ENCODE assay signal across 9 cellular contexts in the genomic region with DNA sequence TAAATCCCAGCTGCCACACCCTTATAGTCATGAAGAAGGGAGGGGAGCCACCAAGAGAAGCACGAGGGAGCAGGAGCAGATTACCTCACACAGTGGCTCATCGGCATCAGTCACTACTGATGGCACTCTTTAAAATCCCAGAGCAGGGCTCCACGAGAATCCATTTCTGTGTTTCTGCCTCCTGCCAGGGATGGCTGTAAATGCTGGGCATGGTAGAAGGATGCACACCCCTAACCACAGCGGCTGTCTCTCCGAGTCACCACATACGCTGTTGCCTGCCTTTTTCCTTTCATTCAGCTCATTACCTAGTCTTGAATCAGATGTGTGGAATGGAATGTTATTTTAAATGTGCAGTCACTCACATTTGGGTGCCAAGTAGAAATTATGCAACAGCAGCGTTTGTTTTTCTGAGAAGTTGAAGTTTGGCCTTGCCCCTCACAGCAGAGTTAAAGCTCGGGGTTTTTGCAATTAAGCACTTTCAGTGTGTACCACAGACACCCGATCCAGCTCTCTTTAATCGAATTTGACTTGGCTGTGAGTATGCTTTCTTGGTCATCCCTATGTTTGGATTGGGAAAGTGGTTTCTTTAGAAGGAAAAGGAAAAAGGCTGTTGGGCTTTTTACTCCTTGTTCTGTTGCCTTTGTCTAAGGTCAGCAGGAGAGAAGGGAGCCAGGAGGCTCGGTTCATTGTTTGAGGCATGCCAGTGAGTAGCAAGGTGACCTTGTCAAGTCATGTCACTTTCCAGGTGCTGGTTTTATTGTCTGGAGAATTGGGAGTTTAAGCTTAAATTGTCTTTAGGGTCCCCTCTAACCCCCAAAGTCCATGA.
DNase-seq lines count a peak whose midpoint lies in the region; ATAC-seq and TF ChIP-seq lines count a peak whose summit lies in the region.
"Had no signal": no experiment of that assay in that cellular context is flagged by ENCODE, and none has a peak within 500 bp of the region (broad histone marks: within the 10 kb centered on the region; RNA-seq: fewer than 3 reads in every experiment).

No MANE protein-coding gene starts in this region.

- H3K9ac ChIP-seq in HUES64 (ENCODE audit: low read depth, low read length): peak overlapping the region; percentile 25; the same call in 1 of the 2 replicates

- TF ChIP-seq CTCF in left lung (IDR thresholded peaks at IDR 0.05): no peak

- intact Hi-C loops in left lung (cut with DNase I) (no loop called here), posterior cingulate gyrus (cut with DNase I) (no loop called here)

- H3K36me3 ChIP-seq in HUES64 (ENCODE audit: insufficient read depth, low read length): peaks cover 10% of the 10 kb centered on the region
- H3K36me3 ChIP-seq in left lung: no peaks in the 10 kb centered on the region
- H3K36me3 ChIP-seq in thymus (ENCODE audit: control insufficient read depth, insufficient read depth): no peaks in the 10 kb centered on the region
- H3K36me3 ChIP-seq: neutrophil had no signal

- DNase-seq in dermis blood vessel endothelial cell: peak; percentile 12
- no peak for DNase-seq in left lung
- no peak for DNase-seq in activated CD4-positive, alpha-beta T cell treated with anti-CD3 and anti-CD28 coated beads, Interleukin-2, amount 50 U/mL, for 1 hour
- DNase-seq in posterior cingulate gyrus: no peak

- ATAC-seq in left lung: peak; percentile 73
- no peak for ATAC-seq in HG03469 (IDR thresholded peaks at IDR 0.05; ENCODE audit: unreplicated experiment)
- ATAC-seq in GM18873 (IDR thresholded peaks at IDR 0.05; ENCODE audit: low FRiP score, unreplicated experiment): no peak

- no peaks in the 10 kb centered on the region for H3K9me3 ChIP-seq in HUES64 (ENCODE audit: insufficient read depth, low read depth, low read length)
- no peaks in the 10 kb centered on the region for H3K9me3 ChIP-seq in left lung
- no peaks in the 10 kb centered on the region for H3K9me3 ChIP-seq in thymus (ENCODE audit: control insufficient read depth)
- H3K9me3 ChIP-seq: neutrophil had no signal

- 57% methylated on average over 10 of the region's 11 CpGs for WGBS in HUES64
- 92% methylated on average over 11 of the region's 11 CpGs for WGBS in thymus

- H3K4me1 ChIP-seq in HUES64 (ENCODE audit: insufficient read depth, low read length): peaks cover 42% of the 10 kb centered on the region
- peaks cover 0 to 12% of the 10 kb centered on the region in 2 donors for H3K4me1 ChIP-seq in left lung
- H3K4me1 ChIP-seq in thymus (ENCODE audit: control insufficient read depth, insufficient read depth, low read length): no peaks in the 10 kb centered on the region

- H3K4me3 ChIP-seq in HUES64 (ENCODE audit: low read length) (no peak overlapping the region), left lung (no peak overlapping the region), thymus (ENCODE audit: low read length) (no peak overlapping the region)

- peak overlapping the region; percentile 83 for H3K27ac ChIP-seq in HUES64 (ENCODE audit: low read depth, low read length)
- peak overlapping the region in 1 of 2 donors; percentile 30 for H3K27ac ChIP-seq in left lung
- H3K27ac ChIP-seq in thymus (ENCODE audit: low read depth): peak overlapping the region; percentile 75
- H3K27ac ChIP-seq: neutrophil had no signal

- H3K27me3 ChIP-seq in HUES64 (ENCODE audit: insufficient read depth, low read length): no peaks in the 10 kb centered on the region
- no peaks in the 10 kb centered on the region for H3K27me3 ChIP-seq in left lung
- H3K27me3 ChIP-seq in thymus (ENCODE audit: control insufficient read depth, insufficient read depth): no peaks in the 10 kb centered on the region
- H3K27me3 ChIP-seq: neutrophil had no signal
